19 cellular contexts compared by ENCODE assay signal in genomic region chr4:186150926-186151325, GRCh38. TPM values are rescaled to one million over a fixed set of nuclear protein-coding genes. Genes with fewer than 3 reads are reported as not detected.
A peak's percentile ranks its signal among the peaks of the same experiment; 100 is the strongest.
DNase-seq lines count a peak whose midpoint lies in the region; ATAC-seq and TF ChIP-seq lines count a peak whose summit lies in the region.
"Had no signal": no experiment of that assay in that cellular context is flagged by ENCODE, and none has a peak within 500 bp of the region (broad histone marks: within the 10 kb centered on the region; RNA-seq: fewer than 3 reads in every experiment).

No MANE protein-coding gene starts in this region.

- no peaks in the 10 kb centered on the region for H3K36me3 Mint-ChIP-seq in activated T-cell treated with anti-CD3 and anti-CD28 coated beads, Interleukin-2, amount 50 U/mL, for 72 hours (ENCODE audit: insufficient read depth in 2 of 2)
- H3K36me3 Mint-ChIP-seq: CD14-positive monocyte, IgD-negative memory B cell had no signal

- peaks cover 0 to 2% of the 10 kb centered on the region in 2 experiments for H3K4me1 ChIP-seq in trophoblast cell (ENCODE audit: control insufficient read depth in 1 of 2, insufficient read depth in 2 of 2, low read length in 2 of 2)
- H3K4me1 ChIP-seq: SJCRH30 had no signal

- H3K27ac Mint-ChIP-seq in activated T-cell treated with anti-CD3 and anti-CD28 coated beads, Interleukin-2, amount 50 U/mL, for 72 hours: no peak overlapping the region
- H3K27ac Mint-ChIP-seq: CD14-positive monocyte had no signal

- H3K36me3 ChIP-seq in SU-DHL-6 (ENCODE audit: low read length): no peaks in the 10 kb centered on the region
- H3K36me3 ChIP-seq in trophoblast cell (ENCODE audit: control insufficient read depth in 1 of 2, insufficient read depth in 2 of 2, low read length in 2 of 2): no peaks in the 10 kb centered on the region
- H3K36me3 ChIP-seq: SJCRH30 had no signal

- DNase-seq in trophoblast cell: no peak
- no peak for DNase-seq in activated T-cell treated with anti-CD3 and anti-CD28 coated beads, Interleukin-2, amount 50 U/mL, for 72 hours
- no peak for DNase-seq in activated CD4-positive, alpha-beta T cell treated with anti-CD3 and anti-CD28 coated beads, Interleukin-2, amount 50 U/mL, for 48 hours
- DNase-seq: ACHN, AML-193, COR-L47, DMS53, NCI-H1930, NCI-H2171, NCI-H446 treated with DMSO at 0.1 percent for 48 hours, PC-9, SJCRH30, T-helper 2 cell had no signal

- H2BK120ac ChIP-seq in trophoblast cell (ENCODE audit: insufficient read depth, low read length, poor library complexity): no peak overlapping the region

- H3K23ac ChIP-seq in trophoblast cell (ENCODE audit: low read length): no peak overlapping the region

- H4K91ac ChIP-seq in trophoblast cell (ENCODE audit: low read depth, low read length): no peak overlapping the region

- H4K8ac ChIP-seq in trophoblast cell (ENCODE audit: low read depth, low read length): no peak overlapping the region

- peak overlapping the region; percentile 87 for H3K27ac ChIP-seq in SU-DHL-6 (ENCODE audit: low read depth, low read length)
- no peak overlapping the region for H3K27ac ChIP-seq in trophoblast cell (ENCODE audit: low read depth, low read length)
- H3K27ac ChIP-seq: PC-9, SJCRH30 had no signal

- H2BK5ac ChIP-seq in trophoblast cell (ENCODE audit: low read depth, low read length, poor library complexity): no peak overlapping the region

- no peaks in the 10 kb centered on the region for H4K20me1 ChIP-seq in SU-DHL-6 (ENCODE audit: low read depth, low read length)

- WGBS in trophoblast cell (ENCODE audit: extremely low coverage, insufficient coverage, insufficient read length): no CpG with 5 or more reads among the region's 13 CpGs

- no peak overlapping the region for H4K12ac ChIP-seq in trophoblast cell (ENCODE audit: low read depth, low read length)

- TF ChIP-seq CTCF in SU-DHL-6 (IDR thresholded peaks at IDR 0.05; ENCODE audit: insufficient read depth, low read length, poor library complexity, severe bottlenecking): no peak

- no peak overlapping the region for H3K4me3 Mint-ChIP-seq in activated T-cell treated with anti-CD3 and anti-CD28 coated beads, Interleukin-2, amount 50 U/mL, for 72 hours
- H3K4me3 Mint-ChIP-seq: CD14-positive monocyte had no signal

- H3K27me3 ChIP-seq in SU-DHL-6 (ENCODE audit: low read length) (no peaks in the 10 kb centered on the region), trophoblast cell (ENCODE audit: insufficient read depth, low read length) (no peaks in the 10 kb centered on the region)
- H3K27me3 ChIP-seq: SJCRH30 had no signal

- H2BK12ac ChIP-seq in trophoblast cell (ENCODE audit: low read length): no peak overlapping the region

- H2AK5ac ChIP-seq in trophoblast cell (ENCODE audit: low read length): no peak overlapping the region

- no peaks in the 10 kb centered on the region for H3K9me2 ChIP-seq in SU-DHL-6 (replicated peaks; ENCODE audit: insufficient read depth, low read length)

- no peak overlapping the region for H3K18ac ChIP-seq in trophoblast cell (ENCODE audit: low read length)

- H3K9me3 Mint-ChIP-seq in activated T-cell treated with anti-CD3 and anti-CD28 coated beads, Interleukin-2, amount 50 U/mL, for 72 hours: no peaks in the 10 kb centered on the region
- H3K9me3 Mint-ChIP-seq: IgD-negative memory B cell had no signal

- ATAC-seq in GM21360 (IDR thresholded peaks at IDR 0.05; ENCODE audit: unreplicated experiment) (peak; percentile 39), HG03095 (IDR thresholded peaks at IDR 0.05; ENCODE audit: unreplicated experiment) (peak; percentile 45), GM18511 (IDR thresholded peaks at IDR 0.05; ENCODE audit: unreplicated experiment) (no peak)
- ATAC-seq in activated T-cell treated with anti-CD3 and anti-CD28 coated beads, Interleukin-2, amount 50 U/mL, for 72 hours (replicated peaks in 1 of 2): no peak

- H3K79me2 ChIP-seq in SU-DHL-6 (ENCODE audit: insufficient read depth, low read length): no peaks in the 10 kb centered on the region
- H3K79me2 ChIP-seq in trophoblast cell (ENCODE audit: control insufficient read depth, insufficient read depth, low read length, poor library complexity): no peaks in the 10 kb centered on the region

- H3K4me1 Mint-ChIP-seq in activated T-cell treated with anti-CD3 and anti-CD28 coated beads, Interleukin-2, amount 50 U/mL, for 72 hours (ENCODE audit: low read depth): peaks cover 5% of the 10 kb centered on the region
- H3K4me1 Mint-ChIP-seq: CD14-positive monocyte had no signal

- no peaks in the 10 kb centered on the region for H3K79me1 ChIP-seq in trophoblast cell (ENCODE audit: low read length)

- no peak overlapping the region for H3K14ac ChIP-seq in trophoblast cell (ENCODE audit: low read length)

- no peaks in the 10 kb centered on the region for H3K9me3 ChIP-seq in SU-DHL-6 (ENCODE audit: insufficient read depth, low read length)
- no peaks in the 10 kb centered on the region for H3K9me3 ChIP-seq in trophoblast cell (ENCODE audit: insufficient read depth, low read depth, low read length)
- H3K9me3 ChIP-seq: SJCRH30 had no signal

- no peak overlapping the region for H2AFZ ChIP-seq in SU-DHL-6 (ENCODE audit: low read depth, low read length, severe bottlenecking)
- no peak overlapping the region for H2AFZ ChIP-seq in trophoblast cell (ENCODE audit: insufficient read depth, low read length, poor library complexity)
- H2AFZ ChIP-seq: PC-9 had no signal

- no peak overlapping the region for H3K4me3 ChIP-seq in SU-DHL-6 (ENCODE audit: insufficient read depth, low read length, poor library complexity, severe bottlenecking)
- H3K4me3 ChIP-seq in trophoblast cell (ENCODE audit: low read depth, low read length): peak overlapping the region; percentile 28
- H3K4me3 ChIP-seq: PC-9, SJCRH30 had no signal

- H3K9ac ChIP-seq in SU-DHL-6 (ENCODE audit: low read length) (no peak overlapping the region), trophoblast cell (ENCODE audit: low read length) (no peak overlapping the region)

- peaks cover 31% of the 10 kb centered on the region for H3F3A ChIP-seq in SU-DHL-6 (ENCODE audit: insufficient read depth)

- peaks cover 39% of the 10 kb centered on the region for H3K27me3 Mint-ChIP-seq in activated T-cell treated with anti-CD3 and anti-CD28 coated beads, Interleukin-2, amount 50 U/mL, for 72 hours (ENCODE audit: low read depth)

- H3K4me2 ChIP-seq in SU-DHL-6 (ENCODE audit: low read depth, low read length, poor library complexity, severe bottlenecking) (peak overlapping the region; percentile 43), trophoblast cell (ENCODE audit: low read length) (no peak overlapping the region)
- H3K4me2 ChIP-seq: PC-9 had no signal

- H3K4ac ChIP-seq in trophoblast cell (ENCODE audit: low read depth, low read length): no peak overlapping the region

RNA-seq across cellular contexts. Expression of gene CYP4V2, which starts 40.4 kb away (rescaled TPM):
- 0.44 and 0.49 TPM in 2 replicates for polyA plus RNA-seq in trophoblast cell (2013)
- 10 to 100 TPM; 15.4 to 20.4 TPM for total RNA-seq in activated T-cell treated with anti-CD3 and anti-CD28 coated beads, Interleukin-2, amount 50 U/mL, for 72 hours

RNA-seq across cellular contexts. Expression of gene FAM149A, which starts 46.4 kb away (rescaled TPM):
- 4.7 and 5.0 TPM in 2 replicates for polyA plus RNA-seq in trophoblast cell (2013)
- total RNA-seq in activated T-cell treated with anti-CD3 and anti-CD28 coated beads, Interleukin-2, amount 50 U/mL, for 72 hours: 1 to 10 TPM in 1 of 2 donors, under 1 TPM in 1; 0.51 to 2.0 TPM
- polyA plus RNA-seq: CD14-positive monocyte, IgD-negative memory B cell had no signal

Comparison
In these comparisons a context has a peak if more than half of its experiments do, and no peak if none do; other contexts are left out.
1. ATAC-seq: peak in GM21360 (single experiment) and HG03095 (single experiment); none in GM18511 (single experiment) and activated T-cell treated with anti-CD3 and anti-CD28 coated beads, Interleukin-2, amount 50 U/mL, for 72 hours (0 of 2).